Comparison of ENCODE assay signal across 25 cellular contexts in the genomic region with DNA sequence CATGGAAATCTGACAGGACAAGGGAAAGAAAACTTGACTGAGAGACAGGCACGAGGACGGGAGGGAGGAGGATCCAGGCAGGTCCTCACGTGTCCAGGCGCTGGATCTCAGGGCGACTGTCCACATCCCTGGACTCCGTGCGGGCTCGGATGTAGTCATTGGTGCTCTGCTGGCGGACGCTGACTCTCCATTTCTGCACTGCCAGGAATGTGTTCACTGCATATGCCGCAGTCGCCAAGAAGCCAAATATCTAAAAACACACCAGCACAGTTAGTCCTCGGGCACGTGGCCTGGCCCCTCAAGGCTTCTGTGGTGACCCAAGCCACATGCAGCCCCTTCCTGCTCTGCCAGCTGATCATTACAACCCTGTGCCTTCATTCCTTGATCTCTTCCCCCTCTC. TPM values are rescaled to one million over a fixed set of nuclear protein-coding genes. Genes with fewer than 3 reads are reported as not detected.
"Had no signal": no experiment of that assay in that cellular context is flagged by ENCODE, and none has a peak within 500 bp of the region (broad histone marks: within the 10 kb centered on the region; RNA-seq: fewer than 3 reads in every experiment).

No MANE protein-coding gene starts in this region.

- H3K36me3 Mint-ChIP-seq: T-cell had no signal

- ATAC-seq: activated CD4-positive, CD25-positive, alpha-beta regulatory T cell treated with anti-CD3 and anti-CD28 coated beads, Interleukin-2, amount 50 U/mL, for 24 hours; activated CD8-positive, alpha-beta T cell treated with anti-CD3 and anti-CD28 coated beads, Interleukin-2, amount 10 ng/mL, durations not matched to agents 7 days and 5 days; activated naive CD8-positive, alpha-beta T cell treated with anti-CD3 and anti-CD28 coated beads, Interleukin-2, amount 50 U/mL, for 24 hours; body of pancreas; gastroesophageal sphincter; heart right ventricle; left colon; mucosa of descending colon; T-cell; upper lobe of right lung had no signal

- H3K27me3 Mint-ChIP-seq: activated CD4-positive, alpha-beta T cell treated with anti-CD3 and anti-CD28 coated beads, Interleukin-2, amount 10 ng/mL, durations not matched to agents 7 days and 5 days; activated naive CD8-positive, alpha-beta T cell treated with anti-CD3 and anti-CD28 coated beads, Interleukin-2, amount 50 U/mL, for 24 hours; progenitor cell of endocrine pancreas; T-cell had no signal

- H3K4me3 Mint-ChIP-seq: activated CD4-positive, alpha-beta T cell treated with anti-CD3 and anti-CD28 coated beads, Interleukin-2, amount 10 ng/mL, durations not matched to agents 7 days and 5 days; activated CD8-positive, alpha-beta T cell treated with anti-CD3 and anti-CD28 coated beads, Interleukin-2, amount 10 ng/mL, durations not matched to agents 7 days and 5 days; activated naive CD8-positive, alpha-beta T cell treated with anti-CD3 and anti-CD28 coated beads, Interleukin-2, amount 50 U/mL, for 24 hours; activated T-helper 1 cell treated with anti-CD3 and anti-CD28 coated beads, Interleukin-12 subunit alpha, Interleukin-12 subunit beta, Interleukin-2, Interleukin-4 antibody, amounts not matched to agents 30 ng/mL and 10 ng/mL and 1 ng/mL, durations not matched to agents 14 hours and 24 hours and 36 hours; neural crest cell; T-cell; T-helper 2 cell treated with Interferon-gamma antibody and Interleukin-4, amounts not matched to agents 5 μg/mL and 100 μg/mL, for 36 hours had no signal

- DNase-seq: activated CD4-positive, alpha-beta T cell treated with anti-CD3 and anti-CD28 coated beads, Interleukin-2, amount 10 ng/mL, durations not matched to agents 7 days and 5 days; activated CD8-positive, alpha-beta T cell treated with anti-CD3 and anti-CD28 coated beads, Interleukin-2, amount 10 ng/mL, durations not matched to agents 7 days and 5 days; activated gamma-delta T cell; activated naive CD4-positive, alpha-beta T cell treated with anti-CD3 and anti-CD28 coated beads, Interleukin-2, amount 50 U/mL, for 16 hours; activated naive CD8-positive, alpha-beta T cell treated with anti-CD3 and anti-CD28 coated beads, Interleukin-2, amount 50 U/mL, for 24 hours; body of pancreas; central memory CD4-positive, alpha-beta T cell; heart right ventricle; islet precursor cell; left colon; mesendoderm; mucosa of descending colon; stimulated activated CD4-positive, alpha-beta T cell treated with anti-CD3 and anti-CD28 coated beads, Interleukin-4, amount 100 ng/mL, for 1 hour; stimulated activated naive CD4-positive, alpha-beta T cell; T-cell; upper lobe of right lung had no signal

- H3K27me3 ChIP-seq: body of pancreas, dorsolateral prefrontal cortex, esophagus muscularis mucosa, gastroesophageal sphincter, heart right ventricle, upper lobe of right lung had no signal

- H3K9me3 ChIP-seq: body of pancreas, esophagus muscularis mucosa, gastroesophageal sphincter, heart right ventricle, mucosa of descending colon, upper lobe of right lung had no signal

- H3K4me3 ChIP-seq: body of pancreas, dorsolateral prefrontal cortex, esophagus muscularis mucosa, gastroesophageal sphincter, heart right ventricle, mucosa of descending colon, upper lobe of right lung had no signal

- H3K9me3 Mint-ChIP-seq: activated CD4-positive, alpha-beta T cell treated with anti-CD3 and anti-CD28 coated beads, Interleukin-2, amount 10 ng/mL, durations not matched to agents 7 days and 5 days; activated naive CD8-positive, alpha-beta T cell treated with anti-CD3 and anti-CD28 coated beads, Interleukin-2, amount 50 U/mL, for 24 hours; activated T-helper 1 cell treated with anti-CD3 and anti-CD28 coated beads, Interleukin-12 subunit alpha, Interleukin-12 subunit beta, Interleukin-2, Interleukin-4 antibody, amounts not matched to agents 30 ng/mL and 10 ng/mL and 1 ng/mL, durations not matched to agents 14 hours and 24 hours and 36 hours; neural crest cell; T-cell; T-helper 2 cell treated with Interferon-gamma antibody and Interleukin-4, amounts not matched to agents 5 μg/mL and 100 μg/mL, for 36 hours had no signal

- H3K4me1 Mint-ChIP-seq: activated CD4-positive, alpha-beta T cell treated with anti-CD3 and anti-CD28 coated beads, Interleukin-2, amount 10 ng/mL, durations not matched to agents 7 days and 5 days; T-cell had no signal

- H3K27ac Mint-ChIP-seq: activated CD4-positive, alpha-beta T cell treated with anti-CD3 and anti-CD28 coated beads, Interleukin-2, amount 10 ng/mL, durations not matched to agents 7 days and 5 days; activated CD8-positive, alpha-beta T cell treated with anti-CD3 and anti-CD28 coated beads, Interleukin-2, amount 10 ng/mL, durations not matched to agents 7 days and 5 days; activated naive CD8-positive, alpha-beta T cell treated with anti-CD3 and anti-CD28 coated beads, Interleukin-2, amount 50 U/mL, for 24 hours; activated T-helper 1 cell treated with anti-CD3 and anti-CD28 coated beads, Interleukin-12 subunit alpha, Interleukin-12 subunit beta, Interleukin-2, Interleukin-4 antibody, amounts not matched to agents 30 ng/mL and 10 ng/mL and 1 ng/mL, durations not matched to agents 14 hours and 24 hours and 36 hours; T-cell; T-helper 2 cell treated with Interferon-gamma antibody and Interleukin-4, amounts not matched to agents 5 μg/mL and 100 μg/mL, for 36 hours had no signal

- H3K4me1 ChIP-seq: upper lobe of right lung had no signal

- H3K27ac ChIP-seq: body of pancreas, esophagus muscularis mucosa, gastroesophageal sphincter, heart right ventricle, upper lobe of right lung, VCaP had no signal

RNA-seq across cellular contexts. Expression of a gene that starts 42.7 kb away (rescaled TPM):
- total RNA-seq: body of pancreas, gastroesophageal sphincter, left colon, progenitor cell of endocrine pancreas had no signal
- polyA plus RNA-seq: heart right ventricle had no signal

RNA-seq across cellular contexts. Expression of a gene that starts 55.7 kb away (rescaled TPM):
- total RNA-seq: body of pancreas had no signal
